Comparison of ENCODE assay signal across 18 cellular contexts in the genomic region with DNA sequence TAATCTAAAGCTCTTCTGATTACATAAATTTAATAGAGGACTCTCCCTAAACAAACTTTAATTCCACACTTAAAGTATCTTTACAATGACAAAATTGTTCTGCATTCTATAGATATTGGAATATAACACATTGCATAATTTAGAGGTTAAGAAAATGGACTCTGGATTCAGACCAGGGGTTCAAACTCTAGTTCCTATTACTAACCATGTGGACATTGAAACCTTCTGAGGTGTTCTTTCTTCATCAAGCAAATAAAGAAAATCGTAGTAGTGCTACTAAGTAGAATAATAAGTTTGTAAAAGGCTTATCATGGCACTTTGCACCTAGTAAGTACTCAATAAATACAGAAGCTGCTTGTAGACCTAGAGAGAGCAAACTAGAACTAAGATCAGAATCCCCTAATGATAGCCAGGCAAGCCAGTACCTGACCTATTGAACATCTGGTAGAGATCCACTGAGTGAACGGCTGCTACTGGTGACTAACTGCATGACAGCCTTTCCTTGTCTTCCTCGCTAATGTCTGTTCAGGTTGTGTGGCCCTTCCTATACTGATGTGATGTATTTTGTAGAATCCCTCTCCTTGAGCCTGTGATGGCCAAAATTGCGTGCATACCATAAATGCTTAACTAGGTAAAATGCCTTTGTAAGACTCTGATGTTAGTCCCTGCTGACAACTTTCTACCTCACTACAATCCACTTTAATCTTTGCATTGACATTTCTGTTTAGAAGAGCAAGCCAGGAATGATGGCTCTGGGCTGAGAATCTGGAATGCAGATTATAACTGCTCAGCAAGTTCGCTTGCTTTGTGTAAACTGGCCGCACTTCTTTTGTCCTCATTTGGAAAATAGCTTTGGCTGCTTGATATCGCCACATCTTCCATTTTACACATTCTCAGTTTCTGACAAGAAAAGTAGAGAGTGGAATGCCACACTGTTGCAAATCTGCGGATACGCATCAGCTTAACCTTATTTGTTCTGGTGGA.
DNase-seq lines count a peak whose midpoint lies in the region; ATAC-seq and TF ChIP-seq lines count a peak whose summit lies in the region.
"Had no signal": no experiment of that assay in that cellular context is flagged by ENCODE, and none has a peak within 500 bp of the region (broad histone marks: within the 10 kb centered on the region; RNA-seq: fewer than 3 reads in every experiment).

No MANE protein-coding gene starts in this region.

- DNase-seq in WTC11 (ENCODE audit: low spot score) (no peak), fibroblast of the aortic adventitia (ENCODE audit: low read depth) (peak; percentile 42), tibial nerve (ENCODE audit: low spot score in 2 of 2) (no peak)
- DNase-seq: CD8-positive, alpha-beta T cell; KG1; MV-4-11; NCI-H187; NCI-H2107; NCI-H226; NCI-H524; NCI-H82; OCI-M1; SHP77 had no signal

- no peak overlapping the region for H3K9ac ChIP-seq in muscle layer of colon (ENCODE audit: low read length)
- peak overlapping the region in 1 of 2 donors; percentile 3 for H3K9ac ChIP-seq in stomach smooth muscle (ENCODE audit: low read length in 2 of 2)
- H3K9ac ChIP-seq: BLaER1 treated with 17β-estradiol and CSF1 and Interleukin-3, amounts not matched to agents 10 nM and 100 nM had no signal

- H3K4me1 ChIP-seq in muscle layer of colon (ENCODE audit: insufficient read depth, low read length) (peaks cover 27% of the 10 kb centered on the region), stomach smooth muscle (ENCODE audit: control insufficient read depth, insufficient read depth, low read length) (peaks cover 5% of the 10 kb centered on the region), tibial nerve (no peaks in the 10 kb centered on the region)

- TF ChIP-seq EP300 in tibial nerve (IDR thresholded peaks at IDR 0.05), result no peak

- 0 out of 2 replicates have a peak, but pooled peaks have one; percentile 20 for ATAC-seq in WTC11
- no peak for ATAC-seq in HG03025 (IDR thresholded peaks at IDR 0.05; ENCODE audit: low FRiP score, unreplicated experiment)
- ATAC-seq in GM18502 (IDR thresholded peaks at IDR 0.05; ENCODE audit: poor library complexity, unreplicated experiment), result no peak
- ATAC-seq: CD8-positive, alpha-beta T cell had no signal

- CTCF ChIA-PET in WTC11 (lab: Charles Lee), result interaction anchor here (1.1 kb wide), 1 partner anchor 32 kb away, joined by 4 read pairs; no protein-coding TSS in a partner anchor

- H3K9me3 Mint-ChIP-seq in WTC11, result peaks cover 21% of the 10 kb centered on the region

- no peak overlapping the region for H3K4me3 Mint-ChIP-seq in WTC11
- H3K4me3 Mint-ChIP-seq: CD8-positive, alpha-beta T cell had no signal

- TF ChIP-seq CTCF in WTC11 (IDR thresholded peaks at IDR 0.05), result no peak
- no peak for TF ChIP-seq CTCF in fibroblast of the aortic adventitia (IDR thresholded peaks at IDR 0.05; ENCODE audit: insufficient read depth, low read length)
- TF ChIP-seq CTCF in tibial nerve (IDR thresholded peaks at IDR 0.05), result no peak

- 82 to 83% methylated on average over 9 of the region's 9 CpGs for WGBS in tibial nerve, 2 donors

- H3K36me3 ChIP-seq in muscle layer of colon (ENCODE audit: insufficient read depth, low read length) (no peaks in the 10 kb centered on the region), stomach smooth muscle (ENCODE audit: control insufficient read depth in 2 of 2, insufficient read depth in 2 of 2, low read length in 2 of 2) (no peaks in the 10 kb centered on the region), tibial nerve (no peaks in the 10 kb centered on the region)
- H3K36me3 ChIP-seq: BLaER1 treated with 17β-estradiol and CSF1 and Interleukin-3, amounts not matched to agents 10 nM and 100 nM had no signal

- TF ChIP-seq POLR2A in tibial nerve (IDR thresholded peaks at IDR 0.05), result no peak

- H3K27me3 Mint-ChIP-seq in WTC11 (ENCODE audit: low read depth), result no peaks in the 10 kb centered on the region; the same call in 1 of the 2 replicates

- no peaks in the 10 kb centered on the region for H3K9me3 ChIP-seq in muscle layer of colon (ENCODE audit: low read length)
- no peaks in the 10 kb centered on the region for H3K9me3 ChIP-seq in stomach smooth muscle (ENCODE audit: control insufficient read depth in 2 of 2, low read length in 2 of 2)
- peaks cover 0 to 8% (median 0%) of the 10 kb centered on the region in 4 donors for H3K9me3 ChIP-seq in tibial nerve

- POLR2A ChIA-PET in WTC11 (lab: Charles Lee), result no interaction called here

- peaks cover 7% of the 10 kb centered on the region for H3K36me3 Mint-ChIP-seq in WTC11
- H3K36me3 Mint-ChIP-seq: CD8-positive, alpha-beta T cell had no signal

- peaks cover 9% of the 10 kb centered on the region for H3K4me1 Mint-ChIP-seq in WTC11

- no peak overlapping the region for H3K27ac Mint-ChIP-seq in WTC11
- H3K27ac Mint-ChIP-seq: CD8-positive, alpha-beta T cell had no signal

- peak overlapping the region; percentile 16 for H3K27ac ChIP-seq in muscle layer of colon (ENCODE audit: low read depth, low read length)
- peak overlapping the region; percentile 50 for H3K27ac ChIP-seq in stomach smooth muscle (ENCODE audit: low read length)
- H3K27ac ChIP-seq in tibial nerve, result no peak overlapping the region
- H3K27ac ChIP-seq: BLaER1 treated with 17β-estradiol and CSF1 and Interleukin-3, amounts not matched to agents 10 nM and 100 nM had no signal

- H3K27me3 ChIP-seq in muscle layer of colon (ENCODE audit: control insufficient read depth in 1 of 2, insufficient read depth in 2 of 2, low read length in 2 of 2) (no peaks in the 10 kb centered on the region), stomach smooth muscle (ENCODE audit: control insufficient read depth in 1 of 2, insufficient read depth in 2 of 2, low read length in 2 of 2) (no peaks in the 10 kb centered on the region), tibial nerve (no peaks in the 10 kb centered on the region)
- H3K27me3 ChIP-seq: BLaER1 treated with 17β-estradiol and CSF1 and Interleukin-3, amounts not matched to agents 10 nM and 100 nM had no signal

- H3K4me3 ChIP-seq in fibroblast of the aortic adventitia (ENCODE audit: low read depth, low read length), result no peak overlapping the region
- no peak overlapping the region for H3K4me3 ChIP-seq in muscle layer of colon (ENCODE audit: low read depth in 1 of 2, low read length in 2 of 2)
- peak overlapping the region in 1 of 2 donors; percentile 30 for H3K4me3 ChIP-seq in stomach smooth muscle (ENCODE audit: low read length in 2 of 2)
- no peak overlapping the region for H3K4me3 ChIP-seq in tibial nerve
- H3K4me3 ChIP-seq: BLaER1 treated with 17β-estradiol and CSF1 and Interleukin-3, amounts not matched to agents 10 nM and 100 nM had no signal

TF ChIP-seq in WTC11, 78 proteins besides CTCF, POLR2A, EP300 and RAD21:
- TF ChIP-seq, protein P1, sequence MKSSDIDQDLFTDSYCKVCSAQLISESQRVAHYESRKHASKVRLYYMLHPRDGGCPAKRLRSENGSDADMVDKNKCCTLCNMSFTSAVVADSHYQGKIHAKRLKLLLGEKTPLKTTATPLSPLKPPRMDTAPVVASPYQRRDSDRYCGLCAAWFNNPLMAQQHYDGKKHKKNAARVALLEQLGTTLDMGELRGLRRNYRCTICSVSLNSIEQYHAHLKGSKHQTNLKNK (CRISPR knock-in tag; IDR thresholded peaks at IDR 0.05), result no peak
- no peak for TF ChIP-seq ELF4 (CRISPR knock-in tag; IDR thresholded peaks at IDR 0.05; ENCODE audit: low read depth)
TF ChIP-seq in WTC11: peak in this region for 0.

Comparison
In these comparisons a context has a peak if more than half of its experiments do, and no peak if none do; other contexts are left out.
1. H3K27ac ChIP-seq: peak in muscle layer of colon (single experiment) and stomach smooth muscle (single experiment); none in tibial nerve (0 of 4).